In the genomic region with DNA sequence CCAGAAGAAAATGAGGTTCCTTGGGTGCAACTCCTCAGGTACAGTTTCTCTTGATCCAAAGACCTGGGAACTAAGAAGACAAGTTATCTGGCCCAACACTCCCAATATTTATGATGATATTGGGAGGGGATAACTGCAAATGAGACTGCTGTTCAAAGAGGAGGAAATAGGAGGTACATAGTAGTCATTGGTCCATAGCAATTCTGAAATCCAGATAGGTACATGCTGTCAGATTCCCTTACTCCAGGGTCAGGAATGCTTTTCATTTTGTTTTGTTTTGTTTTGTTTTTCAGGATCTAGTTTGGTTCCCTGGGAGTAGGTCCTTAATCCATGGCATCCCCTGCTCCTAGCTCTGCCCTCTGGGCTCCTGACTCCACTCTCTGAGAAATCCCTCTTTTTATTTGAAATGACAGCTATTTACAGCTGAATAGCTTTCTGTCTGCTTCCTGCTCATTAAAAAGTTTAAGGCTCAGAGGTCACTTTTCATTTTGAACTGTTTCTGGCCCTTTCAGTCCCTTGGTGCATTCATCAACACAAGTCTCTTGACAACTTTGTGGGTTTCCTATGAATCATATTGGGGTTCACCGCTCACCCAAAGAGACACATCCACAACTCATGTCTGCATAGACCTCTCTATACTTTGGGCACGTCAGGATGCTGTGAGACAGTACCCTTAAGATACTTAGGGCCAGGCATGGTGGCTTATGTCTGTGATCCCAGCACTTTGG, we compare ENCODE assay signal across 23 cellular contexts.
"Had no signal": no experiment of that assay in that cellular context is flagged by ENCODE, and none has a peak within 500 bp of the region (broad histone marks: within the 10 kb centered on the region; RNA-seq: fewer than 3 reads in every experiment).

No MANE protein-coding gene starts in this region.

- H3K4me3 ChIP-seq: colonic mucosa, esophagus squamous epithelium, gastrocnemius medialis, heart right ventricle, left lung, lower lobe of right lung, mucosa of descending colon had no signal

- DNase-seq: colonic mucosa; cortex of kidney; effector CD8-positive, alpha-beta T cell; effector memory CD8-positive, alpha-beta T cell; endodermal cell; esophagus squamous epithelium; foreskin fibroblast; foreskin melanocyte; gastrocnemius medialis; glutamatergic neuron; head of caudate nucleus; heart right ventricle; hippocampal formation; left cardiac atrium; left lung; left ventricle myocardium superior; lower lobe of right lung; mesenchymal stem cell; mucosa of descending colon; naive B cell; naive thymus-derived CD8-positive, alpha-beta T cell had no signal

- H3K9me3 ChIP-seq: colonic mucosa had no signal

- H3K4me1 ChIP-seq: colonic mucosa, esophagus squamous epithelium, gastrocnemius medialis, heart right ventricle, left lung, lower lobe of right lung had no signal

- H3K27ac ChIP-seq: colonic mucosa, esophagus squamous epithelium, gastrocnemius medialis, heart right ventricle, left lung, lower lobe of right lung had no signal

- H3K27ac Mint-ChIP-seq: dendritic cell treated with granulocyte-macrophage colony-stimulating factor and Interleukin-4, amounts not matched to agents 40 ng/mL and 50 ng/mL, for 4 days; effector memory CD8-positive, alpha-beta T cell; endodermal cell; mesothelial cell of epicardium; naive B cell; naive thymus-derived CD8-positive, alpha-beta T cell had no signal

- H3K4me3 Mint-ChIP-seq: dendritic cell treated with granulocyte-macrophage colony-stimulating factor and Interleukin-4, amounts not matched to agents 40 ng/mL and 50 ng/mL, for 4 days; effector memory CD8-positive, alpha-beta T cell; endodermal cell; mesothelial cell of epicardium; naive B cell; naive thymus-derived CD8-positive, alpha-beta T cell had no signal

- H3K4me1 Mint-ChIP-seq: naive B cell had no signal

- H3K27me3 Mint-ChIP-seq: dendritic cell treated with granulocyte-macrophage colony-stimulating factor and Interleukin-4, amounts not matched to agents 40 ng/mL and 50 ng/mL, for 4 days; effector memory CD8-positive, alpha-beta T cell; naive B cell; naive thymus-derived CD8-positive, alpha-beta T cell had no signal

- H3K27me3 ChIP-seq: colonic mucosa, esophagus squamous epithelium, gastrocnemius medialis, heart right ventricle, left lung had no signal
